20 cellular contexts compared by ENCODE assay signal in genomic region chr18:55380574-55380973, GRCh38.
"Had no signal": no experiment of that assay in that cellular context is flagged by ENCODE, and none has a peak within 500 bp of the region (broad histone marks: within the 10 kb centered on the region; RNA-seq: fewer than 3 reads in every experiment).

No MANE protein-coding gene starts in this region.

- H2AFZ ChIP-seq: neural progenitor cell had no signal

- H3K4me3 Mint-ChIP-seq: activated B cell treated with CpG ODN at 0.5 μM for 24 hours; activated CD4-positive, alpha-beta memory T cell treated with anti-CD3 and anti-CD28 coated beads, Interleukin-2, amount 10 ng/mL, durations not matched to agents 7 days and 5 days; activated CD8-positive, alpha-beta memory T cell treated with anti-CD3 and anti-CD28 coated beads, Interleukin-2, amount 10 ng/mL, durations not matched to agents 7 days and 5 days; activated naive CD8-positive, alpha-beta T cell treated with anti-CD3 and anti-CD28 coated beads for 36 hours; brain; naive B cell; neural progenitor cell; T-cell had no signal

- H3K4me1 Mint-ChIP-seq: activated CD4-positive, alpha-beta memory T cell treated with anti-CD3 and anti-CD28 coated beads, Interleukin-2, amount 10 ng/mL, durations not matched to agents 7 days and 5 days; activated CD8-positive, alpha-beta memory T cell treated with anti-CD3 and anti-CD28 coated beads, Interleukin-2, amount 10 ng/mL, durations not matched to agents 7 days and 5 days; activated naive CD8-positive, alpha-beta T cell treated with anti-CD3 and anti-CD28 coated beads for 36 hours; neural progenitor cell had no signal

- ATAC-seq: activated CD8-positive, alpha-beta memory T cell treated with anti-CD3 and anti-CD28 coated beads, Interleukin-2, amount 10 ng/mL, durations not matched to agents 7 days and 5 days; left ventricle myocardium superior; mucosa of descending colon; right cardiac atrium; T-cell; upper lobe of right lung had no signal

- H3K27me3 ChIP-seq: neural progenitor cell, ovary, upper lobe of right lung had no signal

- H3K4me3 ChIP-seq: mucosa of descending colon, neural progenitor cell, ovary, psoas muscle, upper lobe of right lung had no signal

- H3K36me3 ChIP-seq: ovary, upper lobe of right lung had no signal

- H3K9me3 ChIP-seq: mucosa of descending colon, ovary, psoas muscle had no signal

- H3K27me3 Mint-ChIP-seq: activated B cell treated with CpG ODN at 0.5 μM for 24 hours; activated CD4-positive, alpha-beta memory T cell treated with anti-CD3 and anti-CD28 coated beads, Interleukin-2, amount 10 ng/mL, durations not matched to agents 7 days and 5 days; activated CD8-positive, alpha-beta memory T cell treated with anti-CD3 and anti-CD28 coated beads, Interleukin-2, amount 10 ng/mL, durations not matched to agents 7 days and 5 days; activated naive CD8-positive, alpha-beta T cell treated with anti-CD3 and anti-CD28 coated beads for 36 hours; naive B cell; T-cell had no signal

- DNase-seq: activated B cell treated with CpG ODN at 0.5 μM for 24 hours; activated CD4-positive, alpha-beta memory T cell treated with anti-CD3 and anti-CD28 coated beads, Interleukin-2, amount 10 ng/mL, durations not matched to agents 7 days and 5 days; activated CD4-positive, alpha-beta T cell treated with anti-CD3 and anti-CD28 coated beads for 48 hours; activated CD8-positive, alpha-beta memory T cell treated with anti-CD3 and anti-CD28 coated beads, Interleukin-2, amount 10 ng/mL, durations not matched to agents 7 days and 5 days; activated naive CD4-positive, alpha-beta T cell; activated naive CD8-positive, alpha-beta T cell treated with anti-CD3 and anti-CD28 coated beads for 36 hours; amygdala; caudate nucleus; left ventricle myocardium superior; mucosa of descending colon; naive B cell; ovary; psoas muscle; right cardiac atrium; stimulated activated naive CD4-positive, alpha-beta T cell; T-cell; upper lobe of right lung had no signal

- H3K9ac ChIP-seq: neural progenitor cell had no signal

- H3K36me3 Mint-ChIP-seq: activated CD8-positive, alpha-beta memory T cell treated with anti-CD3 and anti-CD28 coated beads, Interleukin-2, amount 10 ng/mL, durations not matched to agents 7 days and 5 days; activated naive CD8-positive, alpha-beta T cell treated with anti-CD3 and anti-CD28 coated beads for 36 hours; immature natural killer cell; naive B cell; T-cell had no signal

- H3K27ac Mint-ChIP-seq: activated B cell treated with CpG ODN at 0.5 μM for 24 hours; activated CD4-positive, alpha-beta memory T cell treated with anti-CD3 and anti-CD28 coated beads, Interleukin-2, amount 10 ng/mL, durations not matched to agents 7 days and 5 days; activated CD8-positive, alpha-beta memory T cell treated with anti-CD3 and anti-CD28 coated beads, Interleukin-2, amount 10 ng/mL, durations not matched to agents 7 days and 5 days; activated naive CD8-positive, alpha-beta T cell treated with anti-CD3 and anti-CD28 coated beads for 36 hours; brain; neural progenitor cell; T-cell had no signal

- H3K4me2 ChIP-seq: neural progenitor cell had no signal

- H3K4me1 ChIP-seq: neural progenitor cell, upper lobe of right lung had no signal

- H3K27ac ChIP-seq: neural progenitor cell, ovary, psoas muscle, upper lobe of right lung had no signal

- H3K9me3 Mint-ChIP-seq: activated CD4-positive, alpha-beta memory T cell treated with anti-CD3 and anti-CD28 coated beads, Interleukin-2, amount 10 ng/mL, durations not matched to agents 7 days and 5 days; immature natural killer cell; T-cell had no signal
